27 cellular contexts compared by ENCODE assay signal in genomic region chr12:66127695-66128094, GRCh38. TPM values are rescaled to one million over a fixed set of nuclear protein-coding genes. Genes with fewer than 3 reads are reported as not detected.
DNase-seq lines count a peak whose midpoint lies in the region; ATAC-seq and TF ChIP-seq lines count a peak whose summit lies in the region.
"Had no signal": no experiment of that assay in that cellular context is flagged by ENCODE, and none has a peak within 500 bp of the region (broad histone marks: within the 10 kb centered on the region; RNA-seq: fewer than 3 reads in every experiment).

No MANE protein-coding gene starts in this region.

- peak overlapping the region; percentile 7 for H3K4me3 Mint-ChIP-seq in activated T-cell treated with anti-CD3 and anti-CD28 coated beads, Interleukin-2, amount 50 U/mL, for 4 hours
- H3K4me3 Mint-ChIP-seq in WTC11 = peak overlapping the region; percentile 11; the same call in 1 of the 2 replicates
- peak overlapping the region; percentile 45 for H3K4me3 Mint-ChIP-seq in neural crest cell

- peaks cover 3 to 71% (median 51%) of the 10 kb centered on the region in 6 donors for H3K4me1 ChIP-seq in spleen
- H3K4me1 ChIP-seq: prostate gland had no signal

- DNase-seq in activated T-cell treated with anti-CD3 and anti-CD28 coated beads, Interleukin-2, amount 50 U/mL, for 4 hours = no peak
- DNase-seq in activated T-cell treated with anti-CD3 and anti-CD28 coated beads, Interleukin-2, amount 50 U/mL, for 1 hour = no peak
- no peak for DNase-seq in WTC11 (ENCODE audit: low spot score)
- peak; percentile 83 for DNase-seq in choroid plexus epithelial cell (ENCODE audit: low read depth)
- no peak for DNase-seq in neural crest cell (ENCODE audit: low read depth, low spot score)
- no peak for DNase-seq in CD1c-positive myeloid dendritic cell (ENCODE audit: extremely low spot score)
- no peak for DNase-seq in EL
- no peak for DNase-seq in spleen
- DNase-seq: activated CD4-positive, alpha-beta memory T cell treated with anti-CD3 and anti-CD28 coated beads, Interleukin-2, amount 10 ng/mL, durations not matched to agents 7 days and 5 days; C1 segment of cervical spinal cord; caudate nucleus; DMS 273 treated with DMSO at 0.1 percent for 48 hours; foreskin fibroblast; heart right ventricle; left lung; midbrain; MV-4-11; NCI-H187; NCI-H748 treated with DMSO at 0.1 percent for 48 hours; substantia nigra; T-helper 9 cell had no signal

- ATAC-seq in activated T-cell treated with anti-CD3 and anti-CD28 coated beads, Interleukin-2, amount 50 U/mL, for 4 hours = no peak
- ATAC-seq in WTC11 = no peak
- ATAC-seq: HCT116, heart right ventricle, left lung had no signal

- H3K9me3 Mint-ChIP-seq in activated T-cell treated with anti-CD3 and anti-CD28 coated beads, Interleukin-2, amount 50 U/mL, for 4 hours = no peaks in the 10 kb centered on the region
- H3K9me3 Mint-ChIP-seq in WTC11 = no peaks in the 10 kb centered on the region
- H3K9me3 Mint-ChIP-seq in neural crest cell = no peaks in the 10 kb centered on the region
- H3K9me3 Mint-ChIP-seq: activated CD4-positive, alpha-beta memory T cell treated with anti-CD3 and anti-CD28 coated beads, Interleukin-2, amount 10 ng/mL, durations not matched to agents 7 days and 5 days; neural progenitor cell had no signal

- H3K27me3 Mint-ChIP-seq in activated T-cell treated with anti-CD3 and anti-CD28 coated beads, Interleukin-2, amount 50 U/mL, for 4 hours (ENCODE audit: low read depth) = no peaks in the 10 kb centered on the region
- no peaks in the 10 kb centered on the region for H3K27me3 Mint-ChIP-seq in WTC11 (ENCODE audit: low read depth)
- no peaks in the 10 kb centered on the region for H3K27me3 Mint-ChIP-seq in neural crest cell (ENCODE audit: low read depth)
- H3K27me3 Mint-ChIP-seq: activated CD4-positive, alpha-beta memory T cell treated with anti-CD3 and anti-CD28 coated beads, Interleukin-2, amount 10 ng/mL, durations not matched to agents 7 days and 5 days had no signal

- peaks cover 4 to 64% (median 54%) of the 10 kb centered on the region in 6 donors for H3K36me3 ChIP-seq in spleen
- H3K36me3 ChIP-seq: neural progenitor cell, prostate gland had no signal

- POLR2A ChIA-PET in WTC11 (lab: Charles Lee) = no interaction called here

- CTCF ChIA-PET in WTC11 (lab: Charles Lee) = no interaction called here

- no peak overlapping the region for H3K4me3 ChIP-seq in choroid plexus epithelial cell (ENCODE audit: low read depth, low read length)
- no peak overlapping the region for H3K4me3 ChIP-seq in spleen
- H3K4me3 ChIP-seq: heart right ventricle, left lung, neural progenitor cell, prostate gland, SK-N-MC had no signal

- no peak for TF ChIP-seq POLR2A in spleen (IDR thresholded peaks at IDR 0.05)

- H3K9me3 ChIP-seq in spleen = no peaks in the 10 kb centered on the region
- H3K9me3 ChIP-seq: left lung, prostate gland had no signal

- H3K27ac ChIP-seq in spleen = peak overlapping the region in 2 of 8 donors; percentile 21 to 22
- H3K27ac ChIP-seq: KMS-11, left lung, neural progenitor cell, prostate gland, RWPE1, SK-N-MC had no signal

- WGBS in spleen, 5 donors = 68 to 88% (median 74%) methylated on average over 1 of the region's 1 CpG

- peaks cover 50% of the 10 kb centered on the region for H3K36me3 Mint-ChIP-seq in activated T-cell treated with anti-CD3 and anti-CD28 coated beads, Interleukin-2, amount 50 U/mL, for 4 hours (ENCODE audit: insufficient read depth)
- H3K36me3 Mint-ChIP-seq in WTC11 = peaks cover 53% of the 10 kb centered on the region
- H3K36me3 Mint-ChIP-seq in neural crest cell (ENCODE audit: low read depth) = peaks cover 34% of the 10 kb centered on the region

- no peak for TF ChIP-seq CTCF in WTC11 (IDR thresholded peaks at IDR 0.05)
- no peak for TF ChIP-seq CTCF in choroid plexus epithelial cell (conservative IDR thresholded peaks at IDR 0.05; ENCODE audit: low read depth, low read length)
- TF ChIP-seq CTCF in neural crest cell (conservative IDR thresholded peaks at IDR 0.05) = no peak
- no peak for TF ChIP-seq CTCF in spleen (IDR thresholded peaks at IDR 0.05 in 8 of 11, conservative IDR thresholded peaks at IDR 0.05 in 3 of 11)

- H3K27me3 ChIP-seq in spleen (replicated peaks in 1 of 7) = no peaks in the 10 kb centered on the region
- H3K27me3 ChIP-seq: heart right ventricle, left lung, neural progenitor cell had no signal

- peaks cover 49% of the 10 kb centered on the region for H3K4me1 Mint-ChIP-seq in activated T-cell treated with anti-CD3 and anti-CD28 coated beads, Interleukin-2, amount 50 U/mL, for 4 hours (ENCODE audit: low read depth)
- H3K4me1 Mint-ChIP-seq in WTC11 (peaks cover 25% of the 10 kb centered on the region), neural crest cell (peaks cover 33% of the 10 kb centered on the region)

- no peak overlapping the region for H3K27ac Mint-ChIP-seq in WTC11
- no peak overlapping the region for H3K27ac Mint-ChIP-seq in neural crest cell (ENCODE audit: unreplicated experiment)
- H3K27ac Mint-ChIP-seq: activated CD4-positive, alpha-beta memory T cell treated with anti-CD3 and anti-CD28 coated beads, Interleukin-2, amount 10 ng/mL, durations not matched to agents 7 days and 5 days; neural progenitor cell had no signal

- intact Hi-C loops in spleen (cut with DNase I; ENCODE audit: low total_unique reads) = no loop called here

TF ChIP-seq in WTC11, 78 proteins besides CTCF, POLR2A, EP300 and RAD21:
- TF ChIP-seq JAZF1 (CRISPR knock-in tag; IDR thresholded peaks at IDR 0.05) (no peak), ZNF512 (CRISPR knock-in tag; IDR thresholded peaks at IDR 0.05; ENCODE audit: borderline replicate concordance) (no peak), CREM (CRISPR knock-in tag; IDR thresholded peaks at IDR 0.05) (no peak), ATF6 (CRISPR knock-in tag; IDR thresholded peaks at IDR 0.05) (no peak), ZNF396 (CRISPR knock-in tag; IDR thresholded peaks at IDR 0.05; ENCODE audit: borderline replicate concordance) (no peak), PRRX2 (CRISPR knock-in tag; IDR thresholded peaks at IDR 0.05) (no peak), IRF2 (CRISPR knock-in tag; IDR thresholded peaks at IDR 0.05; ENCODE audit: borderline replicate concordance, low read depth) (no peak), MXD4 (CRISPR knock-in tag; IDR thresholded peaks at IDR 0.05; ENCODE audit: borderline replicate concordance) (no peak), ZNF671 (CRISPR knock-in tag; IDR thresholded peaks at IDR 0.05) (no peak), PREB (CRISPR knock-in tag; IDR thresholded peaks at IDR 0.05; ENCODE audit: borderline replicate concordance) (no peak)

RNA-seq across cellular contexts. Expression of gene LLPH, which starts 2.9 kb away (rescaled TPM):
- 10 to 100 TPM; 40.3 to 46.4 (median 43.7) TPM for total RNA-seq in activated T-cell treated with anti-CD3 and anti-CD28 coated beads, Interleukin-2, amount 50 U/mL, for 4 hours
- 26.5 to 31.5 TPM (median 29.7 TPM) in 3 replicates for total RNA-seq in WTC11 (2021)
- 24.9 and 26.2 TPM in 2 replicates for total RNA-seq in neural crest cell
- total RNA-seq in spleen = 10 to 100 TPM in 4 of 7 donors, 1 to 10 TPM in 3; 6.5 to 21.7 (median 16.9) TPM
- 10 to 100 TPM; 13.9 to 21.1 (median 19.1) TPM for polyA plus RNA-seq in spleen

RNA-seq across cellular contexts. Expression of gene TMBIM4, which starts 42.1 kb away (rescaled TPM):
- total RNA-seq in activated T-cell treated with anti-CD3 and anti-CD28 coated beads, Interleukin-2, amount 50 U/mL, for 4 hours = 10 to 100 TPM; 69.9 to 86.1 (median 78.2) TPM
- 29.8 to 41.9 TPM (median 37.8 TPM) in 3 replicates for total RNA-seq in WTC11 (2021)
- 22.2 and 27.2 TPM in 2 replicates for total RNA-seq in neural crest cell
- 100 to 1,000 TPM; 114 to 257 (median 134) TPM for total RNA-seq in spleen
- 100 to 1,000 TPM in 2 of 3 donors, 10 to 100 TPM in 1; 93.4 to 132 (median 125) TPM for polyA plus RNA-seq in spleen
